Comparison of ENCODE assay signal across 8 cellular contexts in the genomic region with DNA sequence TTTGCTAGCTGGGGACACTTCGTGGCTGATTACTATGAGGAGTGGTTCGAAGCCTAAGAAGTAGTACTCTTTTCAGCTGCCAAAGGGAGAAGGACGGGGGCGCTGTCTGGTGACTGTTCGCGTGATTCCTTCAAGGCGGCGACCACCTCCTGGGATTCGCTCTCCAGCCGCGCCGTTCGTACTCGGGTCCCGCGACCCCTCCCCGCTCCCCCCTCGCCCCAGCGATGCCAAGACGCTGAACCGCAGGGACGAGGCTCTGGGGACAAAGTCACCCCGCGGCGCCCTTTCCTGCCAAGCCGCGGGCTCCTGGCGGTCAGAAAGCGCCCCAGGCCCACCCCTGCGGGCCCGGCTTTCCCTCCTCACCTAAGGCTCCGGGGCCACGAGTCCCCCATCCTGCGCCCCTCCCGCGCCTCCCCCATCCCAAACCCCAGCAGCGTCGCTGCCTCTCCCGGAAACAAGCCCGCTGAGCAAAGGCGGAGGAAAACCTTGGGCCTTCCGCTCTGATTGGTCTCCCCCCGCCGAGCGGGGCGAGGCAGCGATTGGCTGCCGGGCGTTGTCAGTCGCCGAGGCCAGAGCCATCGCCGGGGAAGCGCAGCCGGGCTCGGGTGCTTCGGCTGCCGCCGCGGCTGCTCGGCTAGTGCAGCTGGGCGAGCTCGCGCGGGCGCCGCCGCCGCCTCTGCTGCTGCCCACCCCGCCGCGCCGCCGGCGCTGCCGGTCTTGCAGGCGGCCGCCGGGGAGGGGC. TPM values are rescaled to one million over a fixed set of nuclear protein-coding genes. Genes with fewer than 3 reads are reported as not detected.
DNase-seq lines count a peak whose midpoint lies in the region; ATAC-seq and TF ChIP-seq lines count a peak whose summit lies in the region.

A gene (plus strand): TSS at position 572 of the 742 bp plus-strand sequence.

- H3K4me1 ChIP-seq in BLaER1, result peaks cover 19% of the 10 kb centered on the region
- peaks cover 11 to 19% of the 10 kb centered on the region in 2 donors for H3K4me1 ChIP-seq in left lung

- peak within 1 kb of the TSS; percentile 82 for H3K4me3 Mint-ChIP-seq in activated CD4-positive, alpha-beta T cell treated with anti-CD3 and anti-CD28 coated beads, Interleukin-2, amount 10 ng/mL, durations not matched to agents 24 days and 14 days

- H3K4me2 ChIP-seq in BLaER1, result peak within 1 kb of the TSS; percentile 100

- H3K27ac Mint-ChIP-seq in activated CD4-positive, alpha-beta T cell treated with anti-CD3 and anti-CD28 coated beads, Interleukin-2, amount 10 ng/mL, durations not matched to agents 24 days and 14 days, result peak within 1 kb of the TSS; percentile 26

- H3K36me3 ChIP-seq in BLaER1, result no peaks in the 10 kb centered on the region
- no peaks in the 10 kb centered on the region for H3K36me3 ChIP-seq in left lung

- H4K20me1 ChIP-seq in BLaER1, result peaks cover 9% of the 10 kb centered on the region

- peaks cover 9% of the 10 kb centered on the region for H3K9me3 Mint-ChIP-seq in activated CD4-positive, alpha-beta T cell treated with anti-CD3 and anti-CD28 coated beads, Interleukin-2, amount 10 ng/mL, durations not matched to agents 24 days and 14 days

- H3K9ac ChIP-seq in BLaER1, result peak within 1 kb of the TSS; percentile 80

- H3K27me3 ChIP-seq in BLaER1, result peaks cover 18% of the 10 kb centered on the region
- H3K27me3 ChIP-seq in dorsolateral prefrontal cortex, result no peaks in the 10 kb centered on the region
- peaks cover 39 to 85% of the 10 kb centered on the region in 2 donors for H3K27me3 ChIP-seq in left lung

- H3K4me3 ChIP-seq in BLaER1 (peak within 1 kb of the TSS; percentile 81), dorsolateral prefrontal cortex (peak within 1 kb of the TSS; percentile 65 to 94 (median 83)), left lung (peak within 1 kb of the TSS; percentile 54 to 61)

- no peaks in the 10 kb centered on the region for H3K9me3 ChIP-seq in BLaER1
- H3K9me3 ChIP-seq in left lung, result no peaks in the 10 kb centered on the region

- peaks cover 43% of the 10 kb centered on the region for H3K27me3 Mint-ChIP-seq in activated CD4-positive, alpha-beta T cell treated with anti-CD3 and anti-CD28 coated beads, Interleukin-2, amount 10 ng/mL, durations not matched to agents 24 days and 14 days

- H3K27ac ChIP-seq in BLaER1, result peak within 1 kb of the TSS; percentile 80
- H3K27ac ChIP-seq in dorsolateral prefrontal cortex, result peak within 1 kb of the TSS; percentile 78 to 99 (median 97)
- peak within 1 kb of the TSS in 1 of 2 donors; percentile 49 for H3K27ac ChIP-seq in left lung

- peak; percentile 97 for ATAC-seq in GM19043 (IDR thresholded peaks at IDR 0.05; ENCODE audit: low read depth, unreplicated experiment)
- ATAC-seq in HG03159 (IDR thresholded peaks at IDR 0.05; ENCODE audit: unreplicated experiment), result peak; percentile 100
- ATAC-seq in left lung, result peak; percentile 99

- TF ChIP-seq CTCF in dorsolateral prefrontal cortex (IDR thresholded peaks at IDR 0.05 in 54 of 56, conservative IDR thresholded peaks at IDR 0.05 in 2 of 56; ENCODE audit: low read depth in 1 of 56, partially characterized antibody in 56 of 56) (peak in 53 of 56 donors; percentile 2 to 68 (median 43)), left lung (IDR thresholded peaks at IDR 0.05) (peak in 1 of 2 donors; percentile 27)

- H3K4me1 Mint-ChIP-seq in activated CD4-positive, alpha-beta T cell treated with anti-CD3 and anti-CD28 coated beads, Interleukin-2, amount 10 ng/mL, durations not matched to agents 24 days and 14 days, result peaks cover 10% of the 10 kb centered on the region

- intact Hi-C loops in activated CD4-positive, alpha-beta T cell treated with anti-CD3 and anti-CD28 coated beads, Interleukin-2, amount 10 ng/mL, durations not matched to agents 24 days and 14 days (cut with micrococcal nuclease), result loop anchor here (10.0 kb wide), 1 partner anchor 822 kb away; no protein-coding TSS in a partner anchor
- intact Hi-C loops in dorsolateral prefrontal cortex (cut with DNase I), result loop anchor here (5.0 to 10.0 kb wide), 3 partner anchors 822 to 955 kb away; a partner anchor contains a TSS
- intact Hi-C loops in left lung (cut with DNase I), result no loop called here

- DNase-seq in NCI-H2196 (lab: John Stamatoyannopoulos, UW; ENCODE audit: unreplicated experiment), result peak; percentile 85
- DNase-seq in activated CD4-positive, alpha-beta T cell treated with anti-CD3 and anti-CD28 coated beads, Interleukin-2, amount 10 ng/mL, durations not matched to agents 24 days and 14 days, result peak; percentile 91
- peak; percentile 72 to 95 (median 88) for DNase-seq in dorsolateral prefrontal cortex
- peak; percentile 86 to 90 for DNase-seq in left lung
- peak; percentile 71 for DNase-seq in stimulated activated CD4-positive, alpha-beta T cell treated with anti-CD3 and anti-CD28 coated beads, Interleukin-1b, Interleukin-23, amount 100 ng/mL, for 48 hours

- H3K36me3 Mint-ChIP-seq in activated CD4-positive, alpha-beta T cell treated with anti-CD3 and anti-CD28 coated beads, Interleukin-2, amount 10 ng/mL, durations not matched to agents 24 days and 14 days (ENCODE audit: low read depth), result peaks cover 4% of the 10 kb centered on the region

RNA-seq across cellular contexts. Expression of the gene that starts here (rescaled TPM):
- not detected in 2 replicates for total RNA-seq in activated CD4-positive, alpha-beta T cell treated with anti-CD3 and anti-CD28 coated beads, Interleukin-2, amount 10 ng/mL, durations not matched to agents 24 days and 14 days
- total RNA-seq in dorsolateral prefrontal cortex (10 to 100 TPM in 98 of 120 experiments, 1 to 10 TPM in 22; 6.5 to 17.8 (median 12.1) TPM), left lung (under 1 TPM; 0.17 to 0.26 TPM)

Comparison
In these comparisons a context has a peak if more than half of its experiments do, and no peak if none do; other contexts are left out.
1. Peak in DNase-seq in activated CD4-positive, alpha-beta T cell treated with anti-CD3 and anti-CD28 coated beads, Interleukin-2, amount 10 ng/mL, durations not matched to agents 24 days and 14 days; RNA of the gene not detected or under 1 TPM.
2. Peak in DNase-seq, ATAC-seq and H3K4me3 ChIP-seq in left lung; RNA of the gene not detected or under 1 TPM.
3. intact Hi-C loops: an anchor here in activated CD4-positive, alpha-beta T cell treated with anti-CD3 and anti-CD28 coated beads, Interleukin-2, amount 10 ng/mL, durations not matched to agents 24 days and 14 days (10.0 kb wide) and dorsolateral prefrontal cortex (5.0 to 10.0 kb wide); none called in left lung.